In genomic region chr2:229661478-229661877, GRCh38 we compare ENCODE assay signal across 1 cellular context.
TF ChIP-seq lines count a peak whose summit lies in the region.

No MANE protein-coding gene starts in this region.

TF ChIP-seq in HCT116, 20 proteins besides CTCF, POLR2A, EP300 and RAD21 (continued from another document):
- no peak for TF ChIP-seq EGR1 (IDR thresholded peaks at IDR 0.05; ENCODE audit: low read depth)
- no peak for TF ChIP-seq FOSL1 (IDR thresholded peaks at IDR 0.05; ENCODE audit: low read depth)
- no peak for TF ChIP-seq ZNF274 (IDR thresholded peaks at IDR 0.05; ENCODE audit: low read depth, low read length)
- no peak for TF ChIP-seq CBX3 (IDR thresholded peaks at IDR 0.05; ENCODE audit: low read depth)
- TF ChIP-seq SP1 (IDR thresholded peaks at IDR 0.05; ENCODE audit: low read depth) = no peak
- TF ChIP-seq ZBTB33 (IDR thresholded peaks at IDR 0.05; ENCODE audit: extremely low read depth, insufficient replicate concordance, low read length) = no peak
- TF ChIP-seq ZFX (IDR thresholded peaks at IDR 0.05) = no peak
- no peak for TF ChIP-seq SIN3A (IDR thresholded peaks at IDR 0.05; ENCODE audit: low read depth)
- TF ChIP-seq REST (IDR thresholded peaks at IDR 0.05; ENCODE audit: low read depth) = no peak
- TF ChIP-seq ATF3 (IDR thresholded peaks at IDR 0.05) = no peak
- no peak for TF ChIP-seq ELF1 (IDR thresholded peaks at IDR 0.05; ENCODE audit: borderline replicate concordance, low read depth)
- no peak for TF ChIP-seq SRF (IDR thresholded peaks at IDR 0.05; ENCODE audit: low read depth)
- TF ChIP-seq POLR2AphosphoS5 (IDR thresholded peaks at IDR 0.05; ENCODE audit: low read depth, low read length) = no peak
- TF ChIP-seq YY1 (IDR thresholded peaks at IDR 0.05; ENCODE audit: extremely low read depth, insufficient replicate concordance, low read depth, low read length) = no peak
- no peak for TF ChIP-seq MAX (IDR thresholded peaks at IDR 0.05)
- no peak for TF ChIP-seq EZH2 (IDR thresholded peaks at IDR 0.05)
- TF ChIP-seq JUND (IDR thresholded peaks at IDR 0.05) = no peak
